In the genomic region with DNA sequence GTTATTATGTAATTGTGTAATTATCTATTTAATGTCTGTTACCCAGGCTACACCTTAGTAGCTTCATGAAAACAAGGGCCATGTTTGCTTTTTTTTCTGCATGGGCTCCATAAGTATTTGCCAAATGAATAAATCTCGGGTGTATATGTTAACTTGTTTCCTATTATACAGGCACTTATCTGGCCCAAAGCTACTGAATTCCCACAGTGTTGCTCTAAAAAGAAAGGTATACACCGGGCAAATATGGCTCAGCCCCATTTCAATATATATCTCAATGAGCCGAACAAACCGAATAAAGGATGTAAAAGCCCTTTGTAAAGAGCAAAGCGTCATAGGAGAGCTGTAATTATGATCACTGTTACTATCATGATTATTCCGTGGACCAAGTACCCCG, we compare ENCODE assay signal across 8 cellular contexts. TPM values are rescaled to one million over a fixed set of nuclear protein-coding genes. Genes with fewer than 3 reads are reported as not detected.
DNase-seq lines count a peak whose midpoint lies in the region; ATAC-seq and TF ChIP-seq lines count a peak whose summit lies in the region.

No MANE protein-coding gene starts in this region.

- H3K27me3 ChIP-seq in DOHH2 (ENCODE audit: control insufficient read depth, low read length) (no peaks in the 10 kb centered on the region), colonic mucosa (no peaks in the 10 kb centered on the region)

- no peaks in the 10 kb centered on the region for H3K9me2 ChIP-seq in DOHH2 (replicated peaks; ENCODE audit: control insufficient read depth, low read length)

- H3K36me3 ChIP-seq in DOHH2 (ENCODE audit: control insufficient read depth, low read length): no peaks in the 10 kb centered on the region
- no peaks in the 10 kb centered on the region for H3K36me3 ChIP-seq in colonic mucosa

- peak overlapping the region; percentile 76 to 77 for H3K27ac Mint-ChIP-seq in natural killer cell treated with Interleukin-12 subunit alpha and Interleukin-12 subunit beta and Interleukin-15 and Interleukin-18, amount 100 ng/mL, for 72 hours

- H3K27me3 Mint-ChIP-seq in natural killer cell treated with Interleukin-12 subunit alpha and Interleukin-12 subunit beta and Interleukin-15 and Interleukin-18, amount 100 ng/mL, for 72 hours: peaks cover 11 to 17% of the 10 kb centered on the region in 2 donors

- H3K36me3 Mint-ChIP-seq in natural killer cell treated with Interleukin-12 subunit alpha and Interleukin-12 subunit beta and Interleukin-15 and Interleukin-18, amount 100 ng/mL, for 72 hours: peaks cover 5% of the 10 kb centered on the region

- no peaks in the 10 kb centered on the region for H4K20me1 ChIP-seq in DOHH2 (ENCODE audit: control insufficient read depth, insufficient read depth, low read depth, low read length)

- ATAC-seq in natural killer cell treated with Interleukin-12 subunit alpha and Interleukin-12 subunit beta and Interleukin-15 and Interleukin-18, amount 100 ng/mL, for 72 hours: no peak
- no peak for ATAC-seq in GM19328 (IDR thresholded peaks at IDR 0.05; ENCODE audit: unreplicated experiment)

- H3K9me3 Mint-ChIP-seq in natural killer cell treated with Interleukin-12 subunit alpha and Interleukin-12 subunit beta and Interleukin-15 and Interleukin-18, amount 100 ng/mL, for 72 hours: no peaks in the 10 kb centered on the region

- DNase-seq in NAMALWA (ENCODE audit: low spot score) (peak; percentile 31), colonic mucosa (no peak), HuH-7 (ENCODE audit: low spot score) (no peak)
- no peak for DNase-seq in natural killer cell treated with Interleukin-12 subunit alpha and Interleukin-12 subunit beta and Interleukin-15 and Interleukin-18, amount 100 ng/mL, for 72 hours (ENCODE audit: low spot score)
- no peak for DNase-seq in activated effector memory CD4-positive, alpha-beta T cell treated with Interleukin-2 at 50 U/mL for 16 hours
- no peak for DNase-seq in activated CD4-positive, alpha-beta T cell treated with anti-CD3 and anti-CD28 coated beads, Interleukin-2, amount 50 U/mL, for 1 hour

- TF ChIP-seq CTCF in DOHH2 (IDR thresholded peaks at IDR 0.05; ENCODE audit: low read depth, low read length, poor library complexity, severe bottlenecking) (no peak), colonic mucosa (IDR thresholded peaks at IDR 0.05) (no peak)

- H3K9ac ChIP-seq in colonic mucosa (ENCODE audit: low read depth in 2 of 2, low read length in 2 of 2): peak overlapping the region; percentile 82 to 93

- H3K4me3 ChIP-seq in DOHH2 (ENCODE audit: low read length): peak overlapping the region; percentile 88
- peak overlapping the region; percentile 84 for H3K4me3 ChIP-seq in colonic mucosa

- H3K4me1 ChIP-seq in DOHH2 (ENCODE audit: control insufficient read depth, low read length): peaks cover 23% of the 10 kb centered on the region
- H3K4me1 ChIP-seq in colonic mucosa: no peaks in the 10 kb centered on the region

- intact Hi-C loops in colonic mucosa (cut with DNase I): no loop called here

- peaks cover 24% of the 10 kb centered on the region for H3K79me2 ChIP-seq in DOHH2 (ENCODE audit: control insufficient read depth, low read length)

- no peaks in the 10 kb centered on the region for H3F3A ChIP-seq in DOHH2 (ENCODE audit: control insufficient read depth, insufficient read depth)

- H3K4me2 ChIP-seq in DOHH2 (ENCODE audit: low read length): peak overlapping the region; percentile 76

- H3K27ac ChIP-seq in DOHH2 (ENCODE audit: low read depth, low read length): no peak overlapping the region
- no peak overlapping the region for H3K27ac ChIP-seq in colonic mucosa

- peak overlapping the region; percentile 100 for H3K4me3 Mint-ChIP-seq in natural killer cell treated with Interleukin-12 subunit alpha and Interleukin-12 subunit beta and Interleukin-15 and Interleukin-18, amount 100 ng/mL, for 72 hours

- H3K4me1 Mint-ChIP-seq in natural killer cell treated with Interleukin-12 subunit alpha and Interleukin-12 subunit beta and Interleukin-15 and Interleukin-18, amount 100 ng/mL, for 72 hours (ENCODE audit: low read depth in 2 of 2): peaks cover 13 to 43% of the 10 kb centered on the region in 2 donors

- H3K9me3 ChIP-seq in DOHH2 (ENCODE audit: control insufficient read depth, insufficient read depth, low read length) (no peaks in the 10 kb centered on the region), colonic mucosa (no peaks in the 10 kb centered on the region)

RNA-seq across cellular contexts. Expression of a gene that starts 0.8 kb away (rescaled TPM):
- 10 to 100 TPM; 13.1 to 16.4 TPM for total RNA-seq in colonic mucosa
- 10 to 100 TPM; 12.2 to 14.6 TPM for total RNA-seq in natural killer cell treated with Interleukin-12 subunit alpha and Interleukin-12 subunit beta and Interleukin-15 and Interleukin-18, amount 100 ng/mL, for 72 hours
